In the genomic region with DNA sequence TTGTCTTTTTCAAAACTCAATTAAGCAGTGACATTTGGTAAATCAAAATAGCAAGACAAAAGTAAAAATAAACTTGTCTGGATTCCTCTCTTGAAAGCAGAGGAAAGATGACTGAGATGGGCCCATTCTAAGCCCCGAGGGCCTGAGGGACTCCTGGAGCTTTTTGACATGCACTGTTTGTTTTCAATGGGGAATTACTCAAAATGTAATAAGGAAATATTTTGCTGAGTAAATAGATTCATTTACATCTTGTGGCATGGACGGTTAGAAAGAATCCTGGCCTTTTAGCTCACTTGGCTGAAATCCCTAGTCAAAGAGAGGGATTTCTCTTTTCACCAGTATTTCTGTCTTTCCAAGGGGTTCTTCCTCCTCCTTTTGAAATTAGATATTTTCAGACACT, we compare ENCODE assay signal across 19 cellular contexts.
DNase-seq lines count a peak whose midpoint lies in the region; ATAC-seq and TF ChIP-seq lines count a peak whose summit lies in the region.
"Had no signal": no experiment of that assay in that cellular context is flagged by ENCODE, and none has a peak within 500 bp of the region (broad histone marks: within the 10 kb centered on the region; RNA-seq: fewer than 3 reads in every experiment).

No MANE protein-coding gene starts in this region.

- H3K4me3 ChIP-seq in osteoblast (ENCODE audit: insufficient read depth, low read length), result no peak overlapping the region
- H3K4me3 ChIP-seq in right cardiac atrium (ENCODE audit: low read length), result no peak overlapping the region

- H3K27me3 Mint-ChIP-seq in HFFc6 (ENCODE audit: insufficient read depth), result no peaks in the 10 kb centered on the region
- H3K27me3 Mint-ChIP-seq: IgD-negative memory B cell had no signal

- DNase-seq in NCI-H1417 (lab: John Stamatoyannopoulos, UW) (peak; percentile 25 to 72 (median 27)), NCI-H1417 treated with DMSO at 0.1 percent for 48 hours (lab: John Stamatoyannopoulos, UW) (no peak), HFFc6 (no peak), amniotic stem cell (lab: John Stamatoyannopoulos, UW) (peak; percentile 29), osteoblast (ENCODE audit: insufficient read length, low spot score, missing footprints) (no peak), ureter (ENCODE audit: low spot score) (no peak), right cardiac atrium (no peak)
- DNase-seq: 8988T; Caco-2; H9; MV-4-11; NCI-H146; NCI-H2081; NCI-H524 treated with DMSO at 0.1 percent for 48 hours; NK-92 treated with Interleukin-12 subunit alpha and Interleukin-12 subunit beta, amount 100 ng/mL, for 24 hours; SHP77 had no signal

- no peak overlapping the region for H3K27ac ChIP-seq in osteoblast (ENCODE audit: low read depth, low read length)
- no peak overlapping the region for H3K27ac ChIP-seq in right cardiac atrium (ENCODE audit: low read length)

- H4K20me1 ChIP-seq in osteoblast (ENCODE audit: insufficient read depth, low read length), result no peaks in the 10 kb centered on the region

- WGBS in right cardiac atrium, result 57% methylated on average over 2 of the region's 2 CpGs

- H3K27me3 ChIP-seq in osteoblast (ENCODE audit: insufficient read depth, low read length) (no peaks in the 10 kb centered on the region), right cardiac atrium (ENCODE audit: control insufficient read depth, insufficient read depth) (no peaks in the 10 kb centered on the region)

- H3K4me3 Mint-ChIP-seq in HFFc6, result no peak overlapping the region
- H3K4me3 Mint-ChIP-seq: CD14-positive monocyte, H9, IgD-negative memory B cell had no signal

- H3K4me1 ChIP-seq in osteoblast (ENCODE audit: insufficient read depth, low read length), result no peaks in the 10 kb centered on the region
- no peaks in the 10 kb centered on the region for H3K4me1 ChIP-seq in right cardiac atrium (ENCODE audit: control insufficient read depth, insufficient read depth, low read length)

- peaks cover 8% of the 10 kb centered on the region for H3K36me3 Mint-ChIP-seq in HFFc6 (ENCODE audit: low read depth)
- H3K36me3 Mint-ChIP-seq: CD14-positive monocyte, IgD-negative memory B cell had no signal

- H3K79me2 ChIP-seq in osteoblast (ENCODE audit: insufficient read depth, low read length), result no peaks in the 10 kb centered on the region

- H3K9me3 ChIP-seq in osteoblast (ENCODE audit: low read depth, low read length), result no peaks in the 10 kb centered on the region
- no peaks in the 10 kb centered on the region for H3K9me3 ChIP-seq in right cardiac atrium (ENCODE audit: control insufficient read depth, low read length)

- no peak for TF ChIP-seq CTCF in HFFc6 (IDR thresholded peaks at IDR 0.05)
- TF ChIP-seq CTCF in osteoblast (IDR thresholded peaks at IDR 0.05; ENCODE audit: extremely low read depth, low read depth, low read length), result no peak

- ATAC-seq in GM18517 (IDR thresholded peaks at IDR 0.05; ENCODE audit: unreplicated experiment) (no peak), right cardiac atrium (no peak)

- H3K4me2 ChIP-seq in osteoblast (ENCODE audit: insufficient read depth, low read length), result no peak overlapping the region

- peaks cover 17% of the 10 kb centered on the region for H3K4me1 Mint-ChIP-seq in HFFc6 (ENCODE audit: low read depth)
- H3K4me1 Mint-ChIP-seq: CD14-positive monocyte, H9, IgD-negative memory B cell had no signal

- H3K27ac Mint-ChIP-seq in HFFc6, result peak overlapping the region; percentile 19; the same call in 1 of the 2 replicates
- H3K27ac Mint-ChIP-seq: CD14-positive monocyte, H9, IgD-negative memory B cell had no signal

- H3K36me3 ChIP-seq in osteoblast (ENCODE audit: insufficient read depth, low read length), result no peaks in the 10 kb centered on the region

- H3K9me3 Mint-ChIP-seq in HFFc6, result peaks cover 14% of the 10 kb centered on the region

- peak overlapping the region; percentile 39 for H2AFZ ChIP-seq in osteoblast (ENCODE audit: low read length)

- intact Hi-C loops in right cardiac atrium (cut with DNase I), result no loop called here

Comparison
In these comparisons a context has a peak if more than half of its experiments do, and no peak if none do; other contexts are left out.
1. DNase-seq: peak in NCI-H1417 (3 of 3) and amniotic stem cell (single experiment); none in NCI-H1417 treated with DMSO at 0.1 percent for 48 hours (single experiment), HFFc6 (single experiment), osteoblast (single experiment), ureter (single experiment) and right cardiac atrium (0 of 3).